15 cellular contexts compared by ENCODE assay signal in the genomic region with DNA sequence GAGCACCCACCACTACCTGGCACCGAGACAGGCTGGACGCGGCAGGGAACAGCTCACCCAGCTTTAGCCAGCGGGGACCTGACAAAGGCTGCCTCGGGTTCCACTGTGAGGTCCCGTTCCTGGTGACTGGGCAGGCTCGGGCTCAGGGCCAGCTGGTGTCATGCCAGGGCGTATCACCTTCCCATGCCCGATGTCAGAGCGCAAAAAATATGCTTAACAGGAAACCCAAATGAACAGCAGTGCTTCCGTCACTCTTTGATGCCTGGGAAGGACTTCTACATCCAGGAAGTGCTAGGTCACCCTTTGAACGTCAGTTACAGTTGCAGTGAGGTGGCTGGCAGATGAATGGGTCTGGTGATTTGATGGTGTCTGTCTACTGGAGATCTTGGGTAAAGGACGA.
A peak's percentile ranks its signal among the peaks of the same experiment; 100 is the strongest.
DNase-seq lines count a peak whose midpoint lies in the region; ATAC-seq and TF ChIP-seq lines count a peak whose summit lies in the region.
"Had no signal": no experiment of that assay in that cellular context is flagged by ENCODE, and none has a peak within 500 bp of the region (broad histone marks: within the 10 kb centered on the region; RNA-seq: fewer than 3 reads in every experiment).

No MANE protein-coding gene starts in this region.

- H3K27ac Mint-ChIP-seq in activated naive CD4-positive, alpha-beta T cell treated with anti-CD3 and anti-CD28 coated beads, Interleukin-2, amount 50 U/mL, for 72 hours, result peak overlapping the region in 1 of 2 donors; percentile 26
- no peak overlapping the region for H3K27ac Mint-ChIP-seq in activated naive CD4-positive, alpha-beta T cell treated with anti-CD3 and anti-CD28 coated beads, Interleukin-2, amount 10 ng/mL, durations not matched to agents 7 days and 5 days
- H3K27ac Mint-ChIP-seq in glutamatergic neuron (ENCODE audit: unreplicated experiment), result no peak overlapping the region

- CTCF ChIA-PET in activated naive CD4-positive, alpha-beta T cell treated with anti-CD3 and anti-CD28 coated beads, Interleukin-2, amount 10 ng/mL, durations not matched to agents 7 days and 5 days (lab: Charles Lee), result no interaction called here

- peak; percentile 28 to 43 for ATAC-seq in activated naive CD4-positive, alpha-beta T cell treated with anti-CD3 and anti-CD28 coated beads, Interleukin-2, amount 50 U/mL, for 72 hours
- ATAC-seq in upper lobe of right lung, result no peak
- no peak for ATAC-seq in GM19467 (IDR thresholded peaks at IDR 0.05; ENCODE audit: unreplicated experiment)
- ATAC-seq: HepG2 had no signal

- peaks cover 6% of the 10 kb centered on the region for H3K4me1 Mint-ChIP-seq in activated naive CD4-positive, alpha-beta T cell treated with anti-CD3 and anti-CD28 coated beads, Interleukin-2, amount 10 ng/mL, durations not matched to agents 7 days and 5 days
- peaks cover 41% of the 10 kb centered on the region for H3K4me1 Mint-ChIP-seq in glutamatergic neuron (ENCODE audit: low read depth, unreplicated experiment)

- no peak overlapping the region for H3K27ac ChIP-seq in upper lobe of right lung
- H3K27ac ChIP-seq: adrenal gland, WERI-Rb-1 had no signal

- H3K27me3 ChIP-seq in upper lobe of right lung, result peaks cover 23% of the 10 kb centered on the region
- H3K27me3 ChIP-seq: adrenal gland had no signal

- DNase-seq in activated naive CD4-positive, alpha-beta T cell treated with anti-CD3 and anti-CD28 coated beads, Interleukin-2, amount 50 U/mL, for 72 hours (ENCODE audit: low spot score in 2 of 2), result no peak
- no peak for DNase-seq in activated naive CD4-positive, alpha-beta T cell treated with anti-CD3 and anti-CD28 coated beads, Interleukin-2, amount 10 ng/mL, durations not matched to agents 7 days and 5 days
- DNase-seq in NCI-H1092 treated with DMSO at 0.1 percent for 48 hours (lab: John Stamatoyannopoulos, UW) (peak; percentile 92), ecto neural progenitor cell (ENCODE audit: low spot score) (peak; percentile 42), upper lobe of right lung (peak; percentile 55), glutamatergic neuron (no peak)
- DNase-seq: adrenal gland, COR-L47, H7, MM.1S, NCI-H187 treated with DMSO at 0.1 percent for 48 hours, WERI-Rb-1 had no signal

- H3K36me3 Mint-ChIP-seq in activated naive CD4-positive, alpha-beta T cell treated with anti-CD3 and anti-CD28 coated beads, Interleukin-2, amount 50 U/mL, for 72 hours, result no peaks in the 10 kb centered on the region
- H3K36me3 Mint-ChIP-seq in activated naive CD4-positive, alpha-beta T cell treated with anti-CD3 and anti-CD28 coated beads, Interleukin-2, amount 10 ng/mL, durations not matched to agents 7 days and 5 days, result no peaks in the 10 kb centered on the region
- H3K36me3 Mint-ChIP-seq in glutamatergic neuron (ENCODE audit: unreplicated experiment), result peaks cover 8% of the 10 kb centered on the region

- no peaks in the 10 kb centered on the region for H3K4me1 ChIP-seq in upper lobe of right lung
- H3K4me1 ChIP-seq: adrenal gland had no signal

- no peak overlapping the region for H3K4me3 ChIP-seq in upper lobe of right lung
- H3K4me3 ChIP-seq: adrenal gland, lung had no signal

- intact Hi-C loops in upper lobe of right lung (cut with DNase I), result no loop called here

- H3K9me3 Mint-ChIP-seq in activated naive CD4-positive, alpha-beta T cell treated with anti-CD3 and anti-CD28 coated beads, Interleukin-2, amount 50 U/mL, for 72 hours, result no peaks in the 10 kb centered on the region
- H3K9me3 Mint-ChIP-seq in activated naive CD4-positive, alpha-beta T cell treated with anti-CD3 and anti-CD28 coated beads, Interleukin-2, amount 10 ng/mL, durations not matched to agents 7 days and 5 days, result no peaks in the 10 kb centered on the region
- peaks cover 15% of the 10 kb centered on the region for H3K9me3 Mint-ChIP-seq in glutamatergic neuron (ENCODE audit: unreplicated experiment)

- H3K27me3 Mint-ChIP-seq in activated naive CD4-positive, alpha-beta T cell treated with anti-CD3 and anti-CD28 coated beads, Interleukin-2, amount 10 ng/mL, durations not matched to agents 7 days and 5 days, result peaks cover 4% of the 10 kb centered on the region
- peaks cover 8% of the 10 kb centered on the region for H3K27me3 Mint-ChIP-seq in glutamatergic neuron (ENCODE audit: unreplicated experiment)

- no peaks in the 10 kb centered on the region for H3K9me3 ChIP-seq in upper lobe of right lung
- H3K9me3 ChIP-seq: adrenal gland had no signal

- H3K36me3 ChIP-seq in upper lobe of right lung, result no peaks in the 10 kb centered on the region
- H3K36me3 ChIP-seq: adrenal gland, WERI-Rb-1 had no signal

- no peak for TF ChIP-seq CTCF in upper lobe of right lung (IDR thresholded peaks at IDR 0.05)
- TF ChIP-seq CTCF in glutamatergic neuron (IDR thresholded peaks at IDR 0.05; ENCODE audit: partially characterized antibody, unreplicated experiment), result no peak

- no peak overlapping the region for H3K4me3 Mint-ChIP-seq in activated naive CD4-positive, alpha-beta T cell treated with anti-CD3 and anti-CD28 coated beads, Interleukin-2, amount 10 ng/mL, durations not matched to agents 7 days and 5 days
- H3K4me3 Mint-ChIP-seq in glutamatergic neuron (ENCODE audit: unreplicated experiment), result no peak overlapping the region

Comparison
In these comparisons a context has a peak if more than half of its experiments do, and no peak if none do; other contexts are left out.
1. ATAC-seq: peak in activated naive CD4-positive, alpha-beta T cell treated with anti-CD3 and anti-CD28 coated beads, Interleukin-2, amount 50 U/mL, for 72 hours (2 of 2); none in upper lobe of right lung (single experiment) and GM19467 (single experiment).
2. DNase-seq: peak in NCI-H1092 treated with DMSO at 0.1 percent for 48 hours (single experiment), ecto neural progenitor cell (single experiment) and upper lobe of right lung (single experiment); none in activated naive CD4-positive, alpha-beta T cell treated with anti-CD3 and anti-CD28 coated beads, Interleukin-2, amount 50 U/mL, for 72 hours (0 of 2), activated naive CD4-positive, alpha-beta T cell treated with anti-CD3 and anti-CD28 coated beads, Interleukin-2, amount 10 ng/mL, durations not matched to agents 7 days and 5 days (single experiment) and glutamatergic neuron (single experiment).